Comparison of ENCODE assay signal across 9 cellular contexts in genomic region chr19:46513461-46514236, GRCh38. TPM values are rescaled to one million over a fixed set of nuclear protein-coding genes. Genes with fewer than 3 reads are reported as not detected.
DNase-seq lines count a peak whose midpoint lies in the region; ATAC-seq and TF ChIP-seq lines count a peak whose summit lies in the region.
"Had no signal": no experiment of that assay in that cellular context is flagged by ENCODE, and none has a peak within 500 bp of the region (broad histone marks: within the 10 kb centered on the region; RNA-seq: fewer than 3 reads in every experiment).

No MANE protein-coding gene starts in this region.

- H3K9ac ChIP-seq in smooth muscle cell (ENCODE audit: low read depth): no peak overlapping the region

- H3K9me3 ChIP-seq in ascending aorta (peaks cover 0 to 6% of the 10 kb centered on the region in 2 donors), smooth muscle cell (replicated peaks; ENCODE audit: low read depth) (no peaks in the 10 kb centered on the region)

- WGBS in smooth muscle cell (ENCODE audit: low lambda C conversion rate): 32% methylated on average over 36 of the region's 36 CpGs

- TF ChIP-seq CTCF in ascending aorta (IDR thresholded peaks at IDR 0.05) (peak; percentile 97 to 99 (median 98)), smooth muscle cell (IDR thresholded peaks at IDR 0.05; ENCODE audit: borderline replicate concordance, insufficient read depth, poor library complexity, severe bottlenecking) (peak; percentile 97)

- H3K36me3 ChIP-seq in ascending aorta (no peaks in the 10 kb centered on the region), smooth muscle cell (ENCODE audit: low read depth) (no peaks in the 10 kb centered on the region)

- H3K4me3 ChIP-seq in ascending aorta (peak overlapping the region in 1 of 2 donors; percentile 13), smooth muscle cell (no peak overlapping the region)

- DNase-seq in GM03348 (ENCODE audit: low spot score): peak; percentile 93
- DNase-seq in NCI-H1092 (lab: John Stamatoyannopoulos, UW): peak; percentile 46
- DNase-seq in T-helper 22 cell (ENCODE audit: low read depth): peak; percentile 45
- peak in 1 of 2 donors; percentile 85 for DNase-seq in ascending aorta (ENCODE audit: low spot score in 2 of 2)
- peak; percentile 14 to 79 for DNase-seq in hippocampal formation (lab: John Stamatoyannopoulos, UW)
- DNase-seq in smooth muscle cell (lab: John Stamatoyannopoulos, UW; ENCODE audit: unreplicated experiment): peak; percentile 55

- H3F3A ChIP-seq in smooth muscle cell (ENCODE audit: low read depth): no peaks in the 10 kb centered on the region

- peaks cover 3 to 14% of the 10 kb centered on the region in 2 donors for H3K4me1 ChIP-seq in ascending aorta
- no peaks in the 10 kb centered on the region for H3K4me1 ChIP-seq in smooth muscle cell (ENCODE audit: low read depth)

- ATAC-seq in HG02798 (IDR thresholded peaks at IDR 0.05; ENCODE audit: poor library complexity, unreplicated experiment) (no peak), HG03432 (IDR thresholded peaks at IDR 0.05; ENCODE audit: unreplicated experiment) (no peak)

- no peaks in the 10 kb centered on the region for H3K79me2 ChIP-seq in smooth muscle cell (ENCODE audit: low read depth)

- H3K4me2 ChIP-seq in smooth muscle cell: no peak overlapping the region

- H3K27ac ChIP-seq in ascending aorta: peak overlapping the region in 1 of 2 donors; percentile 5
- H3K27ac ChIP-seq in smooth muscle cell (ENCODE audit: low read depth): no peak overlapping the region
- H3K27ac ChIP-seq: epithelial cell of prostate had no signal

- no peaks in the 10 kb centered on the region for H4K20me1 ChIP-seq in smooth muscle cell (ENCODE audit: low read depth)

- intact Hi-C loops in ascending aorta (cut with DNase I): loop anchor here (1.0 to 5.0 kb wide), 4 partner anchors 25 to 233 kb away; no protein-coding TSS in a partner anchor

- H2AFZ ChIP-seq in smooth muscle cell (ENCODE audit: low read depth): no peak overlapping the region

- H3K27me3 ChIP-seq in ascending aorta (no peaks in the 10 kb centered on the region), smooth muscle cell (ENCODE audit: low read depth) (no peaks in the 10 kb centered on the region)

RNA-seq across cellular contexts. Expression of gene PNMA8B, which starts 18.0 kb away (rescaled TPM):
- total RNA-seq in ascending aorta (15.8 TPM), smooth muscle cell (0.49 and 1.0 TPM in 2 replicates)
- polyA plus RNA-seq in smooth muscle cell: 1.2 TPM in 2 replicates

RNA-seq across cellular contexts. Expression of gene PNMA8A, which starts 42.3 kb away (rescaled TPM):
- 0.53 TPM for total RNA-seq in ascending aorta
- total RNA-seq in smooth muscle cell: 6.5 and 16.4 TPM in 2 replicates
- 3.6 and 5.9 TPM in 2 replicates for polyA plus RNA-seq in smooth muscle cell
